Comparison of ENCODE assay signal across 8 cellular contexts in genomic region chr12:109092484-109093021, GRCh38. TPM values are rescaled to one million over a fixed set of nuclear protein-coding genes. Genes with fewer than 3 reads are reported as not detected.
DNase-seq lines count a peak whose midpoint lies in the region; ATAC-seq and TF ChIP-seq lines count a peak whose summit lies in the region.

No MANE protein-coding gene starts in this region.

- no peaks in the 10 kb centered on the region for H3F3A ChIP-seq in PC-3 (ENCODE audit: low read length, unreplicated experiment)

- ATAC-seq in PC-3 (no peak), GM21723 (IDR thresholded peaks at IDR 0.05; ENCODE audit: unreplicated experiment) (no peak)

- TF ChIP-seq CTCF in GM12864 (IDR thresholded peaks at IDR 0.05; ENCODE audit: low read depth, low read length, missing control alignments): no peak
- no peak for TF ChIP-seq CTCF in PC-3 (conservative IDR thresholded peaks at IDR 0.05; ENCODE audit: low read depth, low read length)
- TF ChIP-seq CTCF in epithelial cell of esophagus (IDR thresholded peaks at IDR 0.05; ENCODE audit: insufficient read depth, low read depth, low read length, missing control alignments): no peak
- no peak for TF ChIP-seq CTCF in retinal pigment epithelial cell (conservative IDR thresholded peaks at IDR 0.05; ENCODE audit: low read depth, low read length)

- peak overlapping the region; percentile 27; the same call in 1 of the 2 replicates for H3K27ac ChIP-seq in PC-3 (ENCODE audit: low read length)

- H2AFZ ChIP-seq in PC-3 (ENCODE audit: low read length): peak overlapping the region; percentile 88

- H4K20me1 ChIP-seq in PC-3 (ENCODE audit: low read length): no peaks in the 10 kb centered on the region

- peak overlapping the region; percentile 68 for H3K9ac ChIP-seq in PC-3 (ENCODE audit: low read length)

- H3K9me3 ChIP-seq in PC-3 (ENCODE audit: low read length): no peaks in the 10 kb centered on the region

- H3K36me3 ChIP-seq in PC-3 (ENCODE audit: low read depth, low read length): peaks cover 13% of the 10 kb centered on the region

- peak overlapping the region; percentile 83 for H3K4me2 ChIP-seq in PC-3 (ENCODE audit: low read length)

- no peaks in the 10 kb centered on the region for H3K9me2 ChIP-seq in PC-3 (replicated peaks; ENCODE audit: low read length)

- intact Hi-C loops in PC-3 (cut with micrococcal nuclease): loop anchor here (1.0 to 10.0 kb wide), 8 partner anchors 40 to 530 kb away; partner anchors contain the start of genes CORO1C, ISCU and USP30

- DNase-seq in GM12864 (ENCODE audit: low read depth): no peak
- DNase-seq in PC-3: no peak
- no peak for DNase-seq in epithelial cell of esophagus (ENCODE audit: low read depth)
- no peak for DNase-seq in retinal pigment epithelial cell (ENCODE audit: low read depth)
- DNase-seq in COLO829 (ENCODE audit: low spot score): no peak
- DNase-seq in glomerular visceral epithelial cell (ENCODE audit: extremely low spot score): no peak
- DNase-seq in stimulated activated CD4-positive, alpha-beta T cell treated with anti-CD3 and anti-CD28 coated beads, Interleukin-2, amount 100 ng/mL, for 24 hours: no peak

- peaks cover 31% of the 10 kb centered on the region for H3K79me2 ChIP-seq in PC-3 (ENCODE audit: low read length)

- CTCF ChIA-PET in PC-3 (lab: Charles Lee): interaction anchor here (0.7 kb wide), 1 partner anchor 40 kb away, joined by 3 read pairs; the partner anchor contains the start of gene USP30

- H3K27me3 ChIP-seq in PC-3 (ENCODE audit: low read length): no peaks in the 10 kb centered on the region

- H3K4me1 ChIP-seq in PC-3 (ENCODE audit: insufficient read depth, low read length): peaks cover 40% of the 10 kb centered on the region

- H3K4me3 ChIP-seq in GM12864 (ENCODE audit: low read depth, low read length): peak overlapping the region; percentile 62
- H3K4me3 ChIP-seq in PC-3 (ENCODE audit: low read length): peak overlapping the region; percentile 62
- peak overlapping the region; percentile 83 for H3K4me3 ChIP-seq in epithelial cell of esophagus (ENCODE audit: low read length)
- H3K4me3 ChIP-seq in retinal pigment epithelial cell (ENCODE audit: low read length): peak overlapping the region; percentile 59

- BruUV-seq in PC-3 (replicated peaks; lab: Mats Ljungman, UMichigan): no TSS peak

- POLR2A ChIA-PET in PC-3 (lab: Charles Lee; ENCODE audit: unreplicated experiment): no interaction called here

RNA-seq across cellular contexts. Expression of gene ALKBH2, which starts 0.7 kb away (rescaled TPM):
- 73.8 and 74.0 TPM in 2 replicates for total RNA-seq in PC-3 (2014; rRNA removed)

RNA-seq across cellular contexts. Expression of gene UNG, which starts 4.8 kb away (rescaled TPM):
- total RNA-seq in PC-3 (2014; rRNA removed): 168 and 179 TPM in 2 replicates

RNA-seq across cellular contexts. Expression of gene ACACB, which starts 23.8 kb away (rescaled TPM):
- 21.7 and 22.6 TPM in 2 replicates for total RNA-seq in PC-3 (2014; rRNA removed)

RNA-seq across cellular contexts. Expression of gene USP30, which starts 40.2 kb away (rescaled TPM):
- total RNA-seq in PC-3 (2014; rRNA removed): 8.5 and 13.6 TPM in 2 replicates
